8 cellular contexts compared by ENCODE assay signal in genomic region chr3:107928084-107928445, GRCh38.
DNase-seq lines count a peak whose midpoint lies in the region; ATAC-seq and TF ChIP-seq lines count a peak whose summit lies in the region.

No MANE protein-coding gene starts in this region.

- no peak for TF ChIP-seq POLR2A in gastroesophageal sphincter (IDR thresholded peaks at IDR 0.05)

- POLR2A ChIA-PET in activated CD4-positive, alpha-beta memory T cell treated with anti-CD3 and anti-CD28 coated beads for 36 hours (lab: Charles Lee) = no interaction called here

- peak overlapping the region; percentile 83 for H3K4me2 ChIP-seq in neural progenitor cell

- ATAC-seq in GM19438 (IDR thresholded peaks at IDR 0.05; ENCODE audit: low read depth, unreplicated experiment) (peak; percentile 28), gastroesophageal sphincter (no peak)

- peak overlapping the region; percentile 45 for H3K4me3 ChIP-seq in HL-60 (replicated peaks; ENCODE audit: insufficient read depth, low read length)
- H3K4me3 ChIP-seq in gastroesophageal sphincter = peak overlapping the region; percentile 50 to 56
- peak overlapping the region; percentile 62 for H3K4me3 ChIP-seq in neural progenitor cell

- H3K27ac Mint-ChIP-seq in activated CD4-positive, alpha-beta memory T cell treated with anti-CD3 and anti-CD28 coated beads for 36 hours = no peak overlapping the region
- no peak overlapping the region for H3K27ac Mint-ChIP-seq in neural progenitor cell

- H3K4me1 ChIP-seq in gastroesophageal sphincter (peaks cover 0 to 21% (median 4%) of the 10 kb centered on the region in 3 donors), neural progenitor cell (peaks cover 6% of the 10 kb centered on the region)

- H3K36me3 ChIP-seq in gastroesophageal sphincter (no peaks in the 10 kb centered on the region), neural progenitor cell (no peaks in the 10 kb centered on the region)

- 4 to 5% methylated on average over 5 to 6 of the region's 8 CpGs for WGBS in gastroesophageal sphincter (ENCODE audit: low coverage in 1 of 2), 2 donors

- DNase-seq in D341Med (ENCODE audit: low spot score) = peak; percentile 34
- DNase-seq in HL-60 (ENCODE audit: low read depth in 1 of 2, low spot score in 1 of 2) = peak in 1 of 2 experiments; percentile 23
- DNase-seq in activated CD4-positive, alpha-beta memory T cell treated with anti-CD3 and anti-CD28 coated beads for 36 hours = no peak
- DNase-seq in neural progenitor cell (ENCODE audit: low spot score) = no peak
- DNase-seq in central memory CD4-positive, alpha-beta T cell = no peak
- no peak for DNase-seq in stimulated activated CD4-positive, alpha-beta T cell treated with anti-CD3 and anti-CD28 coated beads, Interleukin-2, amount 100 ng/mL, for 24 hours

- peaks cover 10% of the 10 kb centered on the region for H3K4me1 Mint-ChIP-seq in activated CD4-positive, alpha-beta memory T cell treated with anti-CD3 and anti-CD28 coated beads for 36 hours (ENCODE audit: low read depth)
- peaks cover 13% of the 10 kb centered on the region for H3K4me1 Mint-ChIP-seq in neural progenitor cell

- H3K27ac ChIP-seq in HL-60 (replicated peaks) (no peak overlapping the region), gastroesophageal sphincter (peak overlapping the region in 2 of 4 donors; percentile 28 to 42), neural progenitor cell (no peak overlapping the region)

- peak overlapping the region; percentile 97 for H2AFZ ChIP-seq in neural progenitor cell (replicated peaks)

- peak overlapping the region; percentile 72 for H3K4me3 Mint-ChIP-seq in activated CD4-positive, alpha-beta memory T cell treated with anti-CD3 and anti-CD28 coated beads for 36 hours
- H3K4me3 Mint-ChIP-seq in neural progenitor cell = peak overlapping the region; percentile 87

- TF ChIP-seq CTCF in HL-60 (IDR thresholded peaks at IDR 0.05; ENCODE audit: insufficient read depth, low read length) = no peak
- no peak for TF ChIP-seq CTCF in gastroesophageal sphincter (IDR thresholded peaks at IDR 0.05)
- TF ChIP-seq CTCF in neural progenitor cell (IDR thresholded peaks at IDR 0.05) = no peak

- CTCF ChIA-PET in activated CD4-positive, alpha-beta memory T cell treated with anti-CD3 and anti-CD28 coated beads for 36 hours (lab: Charles Lee) = interaction anchor here (0.6 to 3.5 kb wide), 53 partner anchors 8 to 693 kb away, joined by 3 to 27 read pairs (median 4); no protein-coding TSS in a partner anchor

- intact Hi-C loops in activated CD4-positive, alpha-beta memory T cell treated with anti-CD3 and anti-CD28 coated beads for 36 hours (cut with micrococcal nuclease) = loop anchor here (5.0 to 10.0 kb wide), 3 partner anchors 159 to 479 kb away; no protein-coding TSS in a partner anchor

- H3K27me3 ChIP-seq in HL-60 (ENCODE audit: insufficient read depth, poor library complexity, severe bottlenecking) (peaks cover 7% of the 10 kb centered on the region), gastroesophageal sphincter (no peaks in the 10 kb centered on the region), neural progenitor cell (peaks cover 35% of the 10 kb centered on the region)

- peaks cover 5% of the 10 kb centered on the region for H3K27me3 Mint-ChIP-seq in activated CD4-positive, alpha-beta memory T cell treated with anti-CD3 and anti-CD28 coated beads for 36 hours
- H3K27me3 Mint-ChIP-seq in neural progenitor cell (ENCODE audit: insufficient read depth, low read depth) = peaks cover 7% of the 10 kb centered on the region

- no peak overlapping the region for H3K9ac ChIP-seq in neural progenitor cell

- TF ChIP-seq EP300 in gastroesophageal sphincter (IDR thresholded peaks at IDR 0.05) = no peak

- no peaks in the 10 kb centered on the region for H4K20me1 ChIP-seq in neural progenitor cell (ENCODE audit: low read depth)

- H3K9me3 ChIP-seq in gastroesophageal sphincter (no peaks in the 10 kb centered on the region), neural progenitor cell (ENCODE audit: low read depth) (no peaks in the 10 kb centered on the region)

- no peaks in the 10 kb centered on the region for H3K79me2 ChIP-seq in neural progenitor cell (ENCODE audit: low read depth)

- peaks cover 1% of the 10 kb centered on the region for H3K9me3 Mint-ChIP-seq in activated CD4-positive, alpha-beta memory T cell treated with anti-CD3 and anti-CD28 coated beads for 36 hours
- H3K9me3 Mint-ChIP-seq in neural progenitor cell = peaks cover 2% of the 10 kb centered on the region

- H3K36me3 Mint-ChIP-seq in activated CD4-positive, alpha-beta memory T cell treated with anti-CD3 and anti-CD28 coated beads for 36 hours = no peaks in the 10 kb centered on the region
- H3K36me3 Mint-ChIP-seq in neural progenitor cell = no peaks in the 10 kb centered on the region

- H3F3A ChIP-seq in neural progenitor cell (ENCODE audit: low read depth) = peaks cover 26% of the 10 kb centered on the region
